8 cellular contexts compared by ENCODE assay signal in the genomic region with DNA sequence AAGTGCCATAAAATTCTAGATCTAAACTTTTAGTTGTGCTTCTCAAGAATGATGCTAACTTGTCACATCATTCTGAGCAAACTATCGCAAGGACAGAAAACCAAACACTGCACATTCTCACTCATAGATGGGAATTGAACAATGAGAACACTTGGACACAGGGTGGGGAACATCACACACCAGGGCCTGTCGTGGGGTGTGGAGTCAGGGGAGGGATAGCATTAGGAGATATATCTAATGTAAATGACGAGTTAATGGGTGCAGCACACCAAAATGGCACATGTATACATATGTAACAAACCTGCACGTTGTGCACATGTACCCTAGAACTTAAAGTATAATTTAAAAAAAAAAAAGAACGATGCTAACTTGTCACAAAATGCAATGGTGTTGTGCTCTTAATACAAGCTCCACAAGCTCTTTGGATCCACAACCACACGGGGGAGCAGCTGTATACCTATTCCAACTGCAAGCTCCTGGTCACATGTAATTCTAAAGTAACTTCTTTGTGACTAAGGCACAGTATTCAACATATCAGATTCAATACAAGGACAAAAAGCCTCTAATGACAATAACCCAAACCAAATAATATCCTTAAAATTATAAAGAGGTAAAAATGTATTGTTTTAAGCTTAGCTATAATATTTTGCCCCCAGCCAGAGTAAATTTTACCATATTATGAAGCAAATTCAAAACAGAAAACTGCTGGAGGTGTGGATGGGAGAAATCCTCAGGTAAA. TPM values are rescaled to one million over a fixed set of nuclear protein-coding genes. Genes with fewer than 3 reads are reported as not detected.
A peak's percentile ranks its signal among the peaks of the same experiment; 100 is the strongest.
DNase-seq lines count a peak whose midpoint lies in the region; ATAC-seq and TF ChIP-seq lines count a peak whose summit lies in the region.
"Not testable (repeated sequence)": the region's sequence is repeated elsewhere in the genome, so short reads cannot be mapped to it uniquely, and the experiment has no call there.

No MANE protein-coding gene starts in this region.

- POLR2A ChIA-PET in activated CD4-positive, alpha-beta T cell treated with anti-CD3 and anti-CD28 coated beads, Interleukin-2, amount 10 ng/mL, durations not matched to agents 7 days and 5 days (lab: Charles Lee), result not testable (repeated sequence)

- H3K9me3 ChIP-seq in left lung, result not testable (repeated sequence)

- peak; percentile 28 to 35 for TF ChIP-seq CTCF in left lung (IDR thresholded peaks at IDR 0.05)

- H3K36me3 Mint-ChIP-seq in activated CD4-positive, alpha-beta T cell treated with anti-CD3 and anti-CD28 coated beads, Interleukin-2, amount 10 ng/mL, durations not matched to agents 7 days and 5 days (ENCODE audit: low read depth), result peaks cover 11% of the 10 kb centered on the region

- CTCF ChIA-PET in activated CD4-positive, alpha-beta T cell treated with anti-CD3 and anti-CD28 coated beads, Interleukin-2, amount 10 ng/mL, durations not matched to agents 7 days and 5 days (lab: Charles Lee), result interaction anchor here (1.3 to 1.5 kb wide), 2 partner anchors 8 to 11 kb away, joined by 3 to 4 read pairs; no protein-coding TSS in a partner anchor

- not testable (repeated sequence) for H3K27ac Mint-ChIP-seq in activated CD4-positive, alpha-beta T cell treated with anti-CD3 and anti-CD28 coated beads, Interleukin-2, amount 10 ng/mL, durations not matched to agents 7 days and 5 days

- not testable (repeated sequence) for H3K4me1 Mint-ChIP-seq in activated CD4-positive, alpha-beta T cell treated with anti-CD3 and anti-CD28 coated beads, Interleukin-2, amount 10 ng/mL, durations not matched to agents 7 days and 5 days

- DNase-seq in COLO668 (lab: John Stamatoyannopoulos, UW; ENCODE audit: unreplicated experiment) (peak; percentile 65), NCI-H460 (ENCODE audit: extremely low read depth, low read depth) (peak; percentile 68), ecto neural progenitor cell (ENCODE audit: low spot score) (peak; percentile 53), left lung (peak in 1 of 2 donors; percentile 39)
- DNase-seq in activated CD4-positive, alpha-beta T cell treated with anti-CD3 and anti-CD28 coated beads, Interleukin-2, amount 10 ng/mL, durations not matched to agents 7 days and 5 days, result peak; percentile 42
- peak; percentile 9 to 35 for DNase-seq in stimulated activated CD4-positive, alpha-beta T cell treated with anti-CD3 and anti-CD28 coated beads, Interleukin-4, amount 100 ng/mL, for 4 hours

- H3K4me3 ChIP-seq in left lung, result not testable (repeated sequence)

- ATAC-seq in GM19463 (IDR thresholded peaks at IDR 0.05; ENCODE audit: unreplicated experiment) (peak; percentile 33), HG03521 (IDR thresholded peaks at IDR 0.05; ENCODE audit: unreplicated experiment) (peak; percentile 44), left lung (peak; percentile 92)

- intact Hi-C loops in left lung (cut with DNase I), result not testable (repeated sequence)

- H3K27ac ChIP-seq in left lung, result not testable (repeated sequence)

- not testable (repeated sequence) for H3K4me3 Mint-ChIP-seq in activated CD4-positive, alpha-beta T cell treated with anti-CD3 and anti-CD28 coated beads, Interleukin-2, amount 10 ng/mL, durations not matched to agents 7 days and 5 days

- not testable (repeated sequence) for H3K36me3 ChIP-seq in left lung

- not testable (repeated sequence) for H3K9me3 Mint-ChIP-seq in activated CD4-positive, alpha-beta T cell treated with anti-CD3 and anti-CD28 coated beads, Interleukin-2, amount 10 ng/mL, durations not matched to agents 7 days and 5 days

- H3K27me3 Mint-ChIP-seq in activated CD4-positive, alpha-beta T cell treated with anti-CD3 and anti-CD28 coated beads, Interleukin-2, amount 10 ng/mL, durations not matched to agents 7 days and 5 days, result not testable (repeated sequence)

- not testable (repeated sequence) for H3K27me3 ChIP-seq in left lung

- peaks cover 0 to 28% of the 10 kb centered on the region in 2 donors for H3K4me1 ChIP-seq in left lung

RNA-seq across cellular contexts. Expression of a gene that starts 53.7 kb away (rescaled TPM):
- 37.2 and 43.4 TPM in 2 replicates for total RNA-seq in NCI-H460 (2014; rRNA removed; shearing (Covaris generic))
- 25.4 and 32.3 TPM in 2 replicates for polyA plus RNA-seq in NCI-H460 (2014; cell fraction: nucleus; rRNA removed)
- total RNA-seq in activated CD4-positive, alpha-beta T cell treated with anti-CD3 and anti-CD28 coated beads, Interleukin-2, amount 10 ng/mL, durations not matched to agents 7 days and 5 days, result 10 to 100 TPM; 49.5 to 55.4 TPM
- 10 to 100 TPM; 35.4 to 43.3 TPM for total RNA-seq in left lung

Comparison
In these comparisons a context has a peak if more than half of its experiments do, and no peak if none do; other contexts are left out.
1. ATAC-seq: peak in every context shown above with its lines; median percentile 92 in left lung; 44 in HG03521; 33 in GM19463.